In genomic region chr11:12388171-12388570, GRCh38 we compare ENCODE assay signal across 20 cellular contexts. TPM values are rescaled to one million over a fixed set of nuclear protein-coding genes. Genes with fewer than 3 reads are reported as not detected.
DNase-seq lines count a peak whose midpoint lies in the region; ATAC-seq, FAIRE-seq and TF ChIP-seq lines count a peak whose summit lies in the region.
"Had no signal": no experiment of that assay in that cellular context is flagged by ENCODE, and none has a peak within 500 bp of the region (broad histone marks: within the 10 kb centered on the region; RNA-seq: fewer than 3 reads in every experiment).

No MANE protein-coding gene starts in this region.

- FAIRE-seq in frontal cortex (lab: Jason Lieb, UNC) = no peak
- FAIRE-seq: GM19239, H1, urothelium cell line had no signal

- H3K27ac ChIP-seq in gastroesophageal sphincter = peak overlapping the region; percentile 86 to 99 (median 93)
- peak overlapping the region; percentile 23 to 44 for H3K27ac ChIP-seq in tibial artery
- H3K27ac ChIP-seq in Peyer's patch = peak overlapping the region in 1 of 4 donors; percentile 75

- no peak for TF ChIP-seq EP300 in gastroesophageal sphincter (IDR thresholded peaks at IDR 0.05)

- H3K27me3 ChIP-seq in gastroesophageal sphincter (no peaks in the 10 kb centered on the region), tibial artery (no peaks in the 10 kb centered on the region), Peyer's patch (no peaks in the 10 kb centered on the region)

- H3K4me1 Mint-ChIP-seq in nephron = peaks cover 59% of the 10 kb centered on the region
- H3K4me1 Mint-ChIP-seq: T-cell had no signal

- TF ChIP-seq CTCF in LNCaP clone FGC (IDR thresholded peaks at IDR 0.05; ENCODE audit: control insufficient read depth, extremely low read depth, insufficient read depth) (no peak), gastroesophageal sphincter (IDR thresholded peaks at IDR 0.05) (no peak), nephron (IDR thresholded peaks at IDR 0.05; ENCODE audit: unreplicated experiment in 3 of 3) (no peak), tibial artery (IDR thresholded peaks at IDR 0.05) (no peak), Peyer's patch (IDR thresholded peaks at IDR 0.05) (no peak)

- TF ChIP-seq POLR2A in gastroesophageal sphincter (IDR thresholded peaks at IDR 0.05) (no peak), Peyer's patch (IDR thresholded peaks at IDR 0.05) (no peak)

- no peaks in the 10 kb centered on the region for H3K27me3 Mint-ChIP-seq in nephron (ENCODE audit: low read depth)

- WGBS in gastroesophageal sphincter (ENCODE audit: low coverage in 1 of 2), 2 donors = 20 to 71% methylated on average over 3 of the region's 3 CpGs

- peak overlapping the region in 2 of 3 experiments; percentile 11 to 28 for H3K27ac Mint-ChIP-seq in nephron
- H3K27ac Mint-ChIP-seq: T-cell had no signal

- H3K4me1 ChIP-seq in gastroesophageal sphincter = peaks cover 43 to 98% (median 65%) of the 10 kb centered on the region in 3 donors
- peaks cover 0 to 88% (median 42%) of the 10 kb centered on the region in 4 donors for H3K4me1 ChIP-seq in tibial artery
- H3K4me1 ChIP-seq in Peyer's patch = peaks cover 0 to 16% (median 0%) of the 10 kb centered on the region in 4 donors

- H3K4me3 ChIP-seq in LNCaP clone FGC (ENCODE audit: low read depth, low read length) (no peak overlapping the region), gastroesophageal sphincter (no peak overlapping the region), tibial artery (no peak overlapping the region), Peyer's patch (no peak overlapping the region)

- intact Hi-C loops in tibial artery (cut with DNase I; ENCODE audit: low total_unique reads) = loop anchor here (10.0 kb wide), 2 partner anchors 97 to 167 kb away; no protein-coding TSS in a partner anchor

- peaks cover 15% of the 10 kb centered on the region for H3K36me3 Mint-ChIP-seq in nephron (ENCODE audit: low read depth)
- H3K36me3 Mint-ChIP-seq: T-cell had no signal

- no peak overlapping the region for H3K4me3 Mint-ChIP-seq in nephron
- H3K4me3 Mint-ChIP-seq: T-cell had no signal

- H3K9me3 ChIP-seq in gastroesophageal sphincter = peaks cover 0 to under 1% (median 0%) of the 10 kb centered on the region in 3 donors
- H3K9me3 ChIP-seq in tibial artery = no peaks in the 10 kb centered on the region
- H3K9me3 ChIP-seq in Peyer's patch = no peaks in the 10 kb centered on the region

- H3K36me3 ChIP-seq in gastroesophageal sphincter (peaks cover 0 to 1% of the 10 kb centered on the region in 2 donors), tibial artery (no peaks in the 10 kb centered on the region), Peyer's patch (no peaks in the 10 kb centered on the region)

- DNase-seq in LNCaP clone FGC (ENCODE audit: low read depth) (peak; percentile 68), tibial artery (no peak), frontal cortex (ENCODE audit: low spot score in 2 of 2) (no peak), NCI-H748 (lab: John Stamatoyannopoulos, UW; ENCODE audit: unreplicated experiment) (no peak), Peyer's patch (no peak), pons (ENCODE audit: low spot score) (no peak)
- DNase-seq: activated CD4-positive, alpha-beta T cell treated with anti-CD3 and anti-CD28 coated beads, Interleukin-2, amount 50 U/mL, for 1 hour; activated T-cell treated with anti-CD3 and anti-CD28 coated beads for 4 hours; anterior cingulate cortex; effector memory CD4-positive, alpha-beta T cell; GF-D8; Kasumi-1; NCI-H1105; NCI-H524; T-cell had no signal

- H3K9me3 Mint-ChIP-seq in nephron = no peaks in the 10 kb centered on the region

- no peak for ATAC-seq in gastroesophageal sphincter
- ATAC-seq: T-cell had no signal

RNA-seq across cellular contexts. Expression of gene PARVA, which starts 10.8 kb away (rescaled TPM):
- 100 to 1,000 TPM; 167 to 245 (median 240) TPM for total RNA-seq in gastroesophageal sphincter
- 3.3 TPM for total RNA-seq in frontal cortex
- total RNA-seq in Peyer's patch = 10 to 100 TPM; 13.7 to 35.5 (median 26.2) TPM

Comparison
In these comparisons a context has a peak if more than half of its experiments do, and no peak if none do; other contexts are left out.
1. RNA of gene PARVA, which starts 10.8 kb away (total RNA-seq): 167 to 245 TPM in gastroesophageal sphincter; 13.7 to 35.5 TPM in Peyer's patch and 3.3 TPM in frontal cortex (single experiment); every median in the first group is over 4 times any median in the second.